In genomic region chr7:100603697-100604077, GRCh38 we compare ENCODE assay signal across 1 cellular context.
TF ChIP-seq lines count a peak whose summit lies in the region.

No MANE protein-coding gene starts in this region.

TF ChIP-seq in IMR-90, 13 proteins besides CTCF, POLR2A, EP300 and RAD21 (continued from another document):
- no peak for TF ChIP-seq RFX5 (IDR thresholded peaks at IDR 0.05; ENCODE audit: low read depth, low read length)
- TF ChIP-seq MAFK (IDR thresholded peaks at IDR 0.05; ENCODE audit: low read depth, low read length), result no peak
- no peak for TF ChIP-seq MXI1 (IDR thresholded peaks at IDR 0.05; ENCODE audit: borderline replicate concordance, low read depth, low read length)
- TF ChIP-seq NFE2L2 (IDR thresholded peaks at IDR 0.05; ENCODE audit: low read depth, low read length), result no peak
- TF ChIP-seq USF2 (IDR thresholded peaks at IDR 0.05; ENCODE audit: low read depth, low read length), result no peak
- TF ChIP-seq BHLHE40 (IDR thresholded peaks at IDR 0.05; ENCODE audit: low read depth, low read length), result no peak
- TF ChIP-seq RCOR1 (IDR thresholded peaks at IDR 0.05; ENCODE audit: insufficient replicate concordance, low read length), result no peak
